In the genomic region with DNA sequence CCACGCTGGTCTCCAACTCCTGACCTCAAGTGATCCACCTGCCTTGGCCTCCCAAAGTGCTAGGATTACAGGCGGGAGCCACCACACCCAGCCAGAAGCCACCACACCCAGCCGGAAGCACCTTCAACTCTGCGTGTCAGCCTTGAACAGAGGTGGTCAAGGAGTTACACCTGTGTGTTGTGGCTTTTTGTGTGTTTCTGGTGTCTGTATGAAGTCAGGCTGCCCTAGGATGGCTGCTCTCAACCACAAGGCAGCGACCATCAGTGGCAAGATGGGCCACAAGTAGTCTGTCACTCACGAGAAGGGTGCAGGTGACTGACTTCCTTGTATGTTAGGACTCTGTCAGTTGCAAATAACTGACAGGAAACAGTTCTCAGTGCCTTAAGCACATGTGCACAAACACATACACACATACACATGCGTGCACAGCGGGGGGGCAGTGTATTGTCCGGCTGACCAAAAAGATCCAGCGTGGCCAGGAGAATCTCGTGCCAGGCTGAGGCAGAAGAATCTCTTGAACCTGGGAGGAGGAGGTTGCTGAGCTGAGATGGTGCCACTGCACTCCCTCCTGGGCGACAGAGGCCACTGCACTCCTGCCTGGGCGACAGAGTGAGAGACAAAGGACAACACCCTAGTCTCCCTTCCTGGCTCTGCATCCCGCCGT, we compare ENCODE assay signal across 9 cellular contexts. TPM values are rescaled to one million over a fixed set of nuclear protein-coding genes. Genes with fewer than 3 reads are reported as not detected.
DNase-seq lines count a peak whose midpoint lies in the region; ATAC-seq and TF ChIP-seq lines count a peak whose summit lies in the region.
"Had no signal": no experiment of that assay in that cellular context is flagged by ENCODE, and none has a peak within 500 bp of the region (broad histone marks: within the 10 kb centered on the region; RNA-seq: fewer than 3 reads in every experiment).

No MANE protein-coding gene starts in this region.

- no peaks in the 10 kb centered on the region for H3K36me3 ChIP-seq in mucosa of descending colon (ENCODE audit: low read depth)

- peaks cover 19% of the 10 kb centered on the region for H3K4me1 ChIP-seq in mucosa of descending colon (ENCODE audit: low read depth)

- DNase-seq in COLO668 (lab: John Stamatoyannopoulos, UW; ENCODE audit: unreplicated experiment): peak; percentile 19
- peak; percentile 41 for DNase-seq in KBM-7
- peak; percentile 60 for DNase-seq in activated effector memory CD4-positive, alpha-beta T cell treated with Interleukin-2 at 50 U/mL for 16 hours
- peak; percentile 69 to 79 (median 77) for DNase-seq in mucosa of descending colon
- DNase-seq in NCI-H1417 treated with DMSO at 0.1 percent for 48 hours (lab: John Stamatoyannopoulos, UW): no peak
- DNase-seq in NCI-H1930 (lab: John Stamatoyannopoulos, UW): no peak
- DNase-seq: amniotic stem cell had no signal

- no peak overlapping the region for H3K4me3 ChIP-seq in mucosa of descending colon

- intact Hi-C loops in mucosa of descending colon (cut with DNase I, micrococcal nuclease): no loop called here

- peak; percentile 21 for TF ChIP-seq CTCF in mucosa of descending colon (IDR thresholded peaks at IDR 0.05)

- in situ Hi-C loops in KBM-7 (cut with MboI; ENCODE audit: low pct_unique_long_range_greater_than_20kb, low sequenced_read_pairs): no loop called here

- ATAC-seq in mucosa of descending colon (peak; percentile 79), HG02885 (IDR thresholded peaks at IDR 0.05; ENCODE audit: poor library complexity, unreplicated experiment) (no peak), HG02938 (IDR thresholded peaks at IDR 0.05; ENCODE audit: unreplicated experiment) (no peak)

- no peaks in the 10 kb centered on the region for H3K9me3 ChIP-seq in mucosa of descending colon

RNA-seq across cellular contexts. Expression of a gene that starts 13.5 kb away (rescaled TPM):
- 100 to 1,000 TPM in 2 of 3 donors, 10 to 100 TPM in 1; 83.6 to 194 (median 132) TPM for total RNA-seq in mucosa of descending colon

Comparison
In these comparisons a context has a peak if more than half of its experiments do, and no peak if none do; other contexts are left out.
1. DNase-seq: peak in COLO668 (single experiment), KBM-7 (single experiment), activated effector memory CD4-positive, alpha-beta T cell treated with Interleukin-2 at 50 U/mL for 16 hours (single experiment) and mucosa of descending colon (3 of 3); none in NCI-H1417 treated with DMSO at 0.1 percent for 48 hours (single experiment) and NCI-H1930 (0 of 2).